8 cellular contexts compared by ENCODE assay signal in genomic region chr2:158969717-158970521, GRCh38. TPM values are rescaled to one million over a fixed set of nuclear protein-coding genes. Genes with fewer than 3 reads are reported as not detected.
DNase-seq lines count a peak whose midpoint lies in the region; ATAC-seq and TF ChIP-seq lines count a peak whose summit lies in the region.

No MANE protein-coding gene starts in this region.

- H3K27me3 ChIP-seq in HAP-1 (ENCODE audit: low read depth) (no peaks in the 10 kb centered on the region), neutrophil (peaks cover 92% of the 10 kb centered on the region)

- TF ChIP-seq CTCF in AG10803 (conservative IDR thresholded peaks at IDR 0.05; ENCODE audit: low read length) (no peak), glutamatergic neuron (IDR thresholded peaks at IDR 0.05; ENCODE audit: partially characterized antibody, unreplicated experiment) (no peak), neutrophil (IDR thresholded peaks at IDR 0.05) (no peak), GM20000 (IDR thresholded peaks at IDR 0.05; ENCODE audit: extremely low read depth, missing control alignments) (no peak)
- no peak for TF ChIP-seq CTCF in activated CD8-positive, alpha-beta T cell treated with anti-CD3 and anti-CD28 coated beads for 36 hours (IDR thresholded peaks at IDR 0.05)

- POLR2A ChIA-PET in activated CD8-positive, alpha-beta T cell treated with anti-CD3 and anti-CD28 coated beads for 36 hours (lab: Charles Lee) = interaction anchor here (1.1 kb wide), 1 partner anchor 318 kb away, joined by 3 read pairs; no protein-coding TSS in a partner anchor

- H3K27me3 Mint-ChIP-seq in activated CD8-positive, alpha-beta T cell treated with anti-CD3 and anti-CD28 coated beads for 36 hours = peaks cover 53% of the 10 kb centered on the region
- H3K27me3 Mint-ChIP-seq in glutamatergic neuron (ENCODE audit: unreplicated experiment) = peaks cover 12% of the 10 kb centered on the region

- H3K36me3 ChIP-seq in HAP-1 (replicated peaks) = no peaks in the 10 kb centered on the region
- H3K36me3 ChIP-seq in neutrophil = no peaks in the 10 kb centered on the region

- H3K4me3 Mint-ChIP-seq in activated CD8-positive, alpha-beta T cell treated with anti-CD3 and anti-CD28 coated beads for 36 hours = peak overlapping the region; percentile 75
- H3K4me3 Mint-ChIP-seq in glutamatergic neuron (ENCODE audit: unreplicated experiment) = peak overlapping the region; percentile 96

- peak overlapping the region; percentile 85 for H3K4me3 ChIP-seq in AG10803 (ENCODE audit: low read length)
- H3K4me3 ChIP-seq in HAP-1 = peak overlapping the region; percentile 67
- peak overlapping the region; percentile 36 to 57 for H3K4me3 ChIP-seq in neutrophil (ENCODE audit: low read depth in 1 of 2, low read length in 1 of 2)

- H3K4me1 ChIP-seq in HAP-1 = peaks cover 48% of the 10 kb centered on the region
- peaks cover 27% of the 10 kb centered on the region in 2 experiments for H3K4me1 ChIP-seq in neutrophil (ENCODE audit: control insufficient read depth in 1 of 2, insufficient read depth in 1 of 2, low read depth in 1 of 2, low read length in 1 of 2)

- DNase-seq in AG10803 (ENCODE audit: low read depth) = peak; percentile 46
- DNase-seq in HAP-1 (ENCODE audit: low spot score in 2 of 2) = peak in 1 of 2 experiments; percentile 61
- DNase-seq in activated CD8-positive, alpha-beta T cell treated with anti-CD3 and anti-CD28 coated beads for 36 hours = no peak
- peak; percentile 34 for DNase-seq in glutamatergic neuron
- DNase-seq in GM20000 (ENCODE audit: low spot score) = no peak
- no peak for DNase-seq in NCI-H187 (lab: John Stamatoyannopoulos, UW)

- H3K9me3 ChIP-seq in HAP-1 (no peaks in the 10 kb centered on the region), neutrophil (no peaks in the 10 kb centered on the region)

- no peaks in the 10 kb centered on the region for H3K9me3 Mint-ChIP-seq in activated CD8-positive, alpha-beta T cell treated with anti-CD3 and anti-CD28 coated beads for 36 hours
- H3K9me3 Mint-ChIP-seq in glutamatergic neuron (ENCODE audit: unreplicated experiment) = peaks cover 10% of the 10 kb centered on the region

- in situ Hi-C loops in HAP-1 (cut with MboI; ENCODE audit: low sequenced_read_pairs) = no loop called here

- CTCF ChIA-PET in activated CD8-positive, alpha-beta T cell treated with anti-CD3 and anti-CD28 coated beads for 36 hours (lab: Charles Lee) = interaction anchor here (0.7 to 0.9 kb wide), 2 partner anchors 149 to 151 kb away, joined by 3 read pairs; no protein-coding TSS in a partner anchor

- ATAC-seq in activated CD8-positive, alpha-beta T cell treated with anti-CD3 and anti-CD28 coated beads for 36 hours = no peak
- ATAC-seq in HG03460 (IDR thresholded peaks at IDR 0.05; ENCODE audit: unreplicated experiment) = no peak

- no peak overlapping the region for H3K27ac Mint-ChIP-seq in activated CD8-positive, alpha-beta T cell treated with anti-CD3 and anti-CD28 coated beads for 36 hours
- H3K27ac Mint-ChIP-seq in glutamatergic neuron (ENCODE audit: unreplicated experiment) = peak overlapping the region; percentile 55

- intact Hi-C loops in activated CD8-positive, alpha-beta T cell treated with anti-CD3 and anti-CD28 coated beads for 36 hours (cut with micrococcal nuclease) = no loop called here

- H3K4me1 Mint-ChIP-seq in activated CD8-positive, alpha-beta T cell treated with anti-CD3 and anti-CD28 coated beads for 36 hours (ENCODE audit: low read depth) = peaks cover 16% of the 10 kb centered on the region
- peaks cover 48% of the 10 kb centered on the region for H3K4me1 Mint-ChIP-seq in glutamatergic neuron (ENCODE audit: low read depth, unreplicated experiment)

- H3K27ac ChIP-seq in neutrophil = no peak overlapping the region

- H3K36me3 Mint-ChIP-seq in activated CD8-positive, alpha-beta T cell treated with anti-CD3 and anti-CD28 coated beads for 36 hours (ENCODE audit: low read depth) = no peaks in the 10 kb centered on the region
- H3K36me3 Mint-ChIP-seq in glutamatergic neuron (ENCODE audit: unreplicated experiment) = no peaks in the 10 kb centered on the region

RNA-seq across cellular contexts. Expression of gene TANC1, which starts 1.5 kb away (rescaled TPM):
- under 1 TPM; 0.70 to 0.92 TPM for total RNA-seq in activated CD8-positive, alpha-beta T cell treated with anti-CD3 and anti-CD28 coated beads for 36 hours
- 14.9 TPM for total RNA-seq in glutamatergic neuron (ENCODE audit: unreplicated experiment)

Comparison
In these comparisons a context has a peak if more than half of its experiments do, and no peak if none do; other contexts are left out.
1. DNase-seq: peak in AG10803 (single experiment) and glutamatergic neuron (single experiment); none in activated CD8-positive, alpha-beta T cell treated with anti-CD3 and anti-CD28 coated beads for 36 hours (single experiment), GM20000 (single experiment) and NCI-H187 (0 of 2).
2. Peak in every context shown above with its lines, with median percentiles within 50 percentile points of each other: H3K4me3 ChIP-seq.